In the genomic region with DNA sequence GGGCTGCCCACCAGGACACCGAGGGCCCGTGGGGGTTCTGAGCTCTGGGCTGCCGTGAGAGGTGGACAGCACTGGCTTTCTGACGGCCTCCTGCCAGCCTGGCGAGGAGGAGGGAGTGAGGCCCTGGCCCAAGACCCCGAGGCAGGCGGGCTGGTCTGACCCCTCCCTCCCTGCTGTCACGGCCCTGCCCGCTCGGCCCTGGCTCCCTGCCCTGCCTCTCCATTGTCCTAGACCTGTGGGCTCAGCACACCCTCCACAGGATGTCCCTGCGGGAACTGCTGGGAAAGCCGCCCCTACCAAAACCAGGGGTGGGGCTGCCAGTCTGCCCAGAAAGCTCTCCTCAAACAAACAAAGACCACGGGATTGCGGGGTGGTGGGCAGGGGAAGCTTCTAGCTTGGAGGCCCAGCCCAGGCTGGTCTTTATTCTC, we compare ENCODE assay signal across 19 cellular contexts. TPM values are rescaled to one million over a fixed set of nuclear protein-coding genes. Genes with fewer than 3 reads are reported as not detected.
DNase-seq lines count a peak whose midpoint lies in the region; ATAC-seq, FAIRE-seq and TF ChIP-seq lines count a peak whose summit lies in the region.
"Had no signal": no experiment of that assay in that cellular context is flagged by ENCODE, and none has a peak within 500 bp of the region (broad histone marks: within the 10 kb centered on the region; RNA-seq: fewer than 3 reads in every experiment).

No MANE protein-coding gene starts in this region.

- no peak for TF ChIP-seq POLR2A in breast epithelium (IDR thresholded peaks at IDR 0.05)

- H3K36me3 Mint-ChIP-seq in MCF 10A (ENCODE audit: insufficient read depth, unreplicated experiment) = no peaks in the 10 kb centered on the region
- H3K36me3 Mint-ChIP-seq: activated naive CD4-positive, alpha-beta T cell treated with anti-CD3 and anti-CD28 coated beads, Interleukin-2, amount 50 U/mL, for 72 hours had no signal

- H3K27me3 Mint-ChIP-seq in MCF 10A (ENCODE audit: insufficient read depth, unreplicated experiment) = no peaks in the 10 kb centered on the region

- H3K36me3 ChIP-seq in breast epithelium (no peaks in the 10 kb centered on the region), pancreas (no peaks in the 10 kb centered on the region), aorta (ENCODE audit: control insufficient read depth in 1 of 2, insufficient read depth in 2 of 2, low read length in 1 of 2) (no peaks in the 10 kb centered on the region)
- H3K36me3 ChIP-seq: tibial artery had no signal

- no peak for TF ChIP-seq CTCF in breast epithelium (IDR thresholded peaks at IDR 0.05)
- TF ChIP-seq CTCF in MCF 10A (IDR thresholded peaks at IDR 0.05; ENCODE audit: unreplicated experiment) = no peak
- no peak for TF ChIP-seq CTCF in pancreas (IDR thresholded peaks at IDR 0.05)

- peak; percentile 75 to 83 for DNase-seq in breast epithelium (ENCODE audit: low spot score in 2 of 2)
- DNase-seq in MCF 10A (ENCODE audit: unreplicated experiment) = no peak
- peak; percentile 81 to 91 (median 90) for DNase-seq in right cardiac atrium
- peak; percentile 49 to 83 (median 68) for DNase-seq in pancreas
- peak in 1 of 2 donors; percentile 56 for DNase-seq in aorta
- DNase-seq in NCI-H1417 treated with DMSO at 0.1 percent for 48 hours (lab: John Stamatoyannopoulos, UW) = no peak
- no peak for DNase-seq in NCI-H187 (lab: John Stamatoyannopoulos, UW)
- DNase-seq: cortex of kidney, NCI-H2227 treated with DMSO at 0.1 percent for 48 hours, T1000 had no signal

- no peak for FAIRE-seq in pancreas (lab: Jason Lieb, UNC)

- POLR2A ChIA-PET in MCF 10A (lab: Yijun Ruan, JAX) = interaction anchor here (1.9 kb wide), 1 partner anchor 35 kb away, joined by 4 read pairs; the partner anchor contains the start of gene MYBBP1A

- BruUV-seq in MCF 10A (replicated peaks; lab: Mats Ljungman, UMichigan) = no TSS peak

- H3K4me1 Mint-ChIP-seq in MCF 10A (ENCODE audit: insufficient read depth, unreplicated experiment) = peaks cover 12% of the 10 kb centered on the region

- peaks cover 8% of the 10 kb centered on the region for H3K9me3 Mint-ChIP-seq in MCF 10A (ENCODE audit: unreplicated experiment)
- H3K9me3 Mint-ChIP-seq: activated naive CD4-positive, alpha-beta T cell treated with anti-CD3 and anti-CD28 coated beads, Interleukin-2, amount 50 U/mL, for 72 hours had no signal

- H3K27me3 ChIP-seq in breast epithelium = no peaks in the 10 kb centered on the region
- no peaks in the 10 kb centered on the region for H3K27me3 ChIP-seq in right cardiac atrium (ENCODE audit: control insufficient read depth, insufficient read depth)
- H3K27me3 ChIP-seq in pancreas = no peaks in the 10 kb centered on the region
- H3K27me3 ChIP-seq in aorta (ENCODE audit: control insufficient read depth in 1 of 2, insufficient read depth in 2 of 2, low read length in 1 of 2) = no peaks in the 10 kb centered on the region
- H3K27me3 ChIP-seq: tibial artery had no signal

- no peak overlapping the region for H3K27ac Mint-ChIP-seq in MCF 10A (ENCODE audit: low read depth, unreplicated experiment)
- H3K27ac Mint-ChIP-seq: activated naive CD4-positive, alpha-beta T cell treated with anti-CD3 and anti-CD28 coated beads, Interleukin-2, amount 50 U/mL, for 72 hours had no signal

- intact Hi-C loops in breast epithelium (cut with DNase I; ENCODE audit: low total_unique reads) (no loop called here), MCF 10A (cut with micrococcal nuclease) (no loop called here), right cardiac atrium (cut with DNase I) (no loop called here), pancreas (cut with DNase I) (no loop called here), aorta (cut with DNase I) (no loop called here)

- H3K4me1 ChIP-seq in breast epithelium (peaks cover 0 to 29% of the 10 kb centered on the region in 2 donors), right cardiac atrium (ENCODE audit: control insufficient read depth, insufficient read depth, low read length) (peaks cover 2% of the 10 kb centered on the region), pancreas (peaks cover 15 to 44% (median 32%) of the 10 kb centered on the region in 3 donors), aorta (ENCODE audit: control insufficient read depth in 1 of 2, insufficient read depth in 2 of 2, low read length in 2 of 2) (no peaks in the 10 kb centered on the region)

- H3K4me3 Mint-ChIP-seq in MCF 10A (ENCODE audit: unreplicated experiment) = no peak overlapping the region

- 58% methylated on average over 14 of the region's 14 CpGs for WGBS in right cardiac atrium
- WGBS in pancreas, 2 donors = 59 to 68% methylated on average over 14 of the region's 14 CpGs
- WGBS in aorta, 2 donors = 77 to 80% methylated on average over 14 of the region's 14 CpGs

- no peaks in the 10 kb centered on the region for H3K9me3 ChIP-seq in breast epithelium
- H3K9me3 ChIP-seq in right cardiac atrium (ENCODE audit: control insufficient read depth, low read length) = no peaks in the 10 kb centered on the region
- H3K9me3 ChIP-seq in pancreas = no peaks in the 10 kb centered on the region
- H3K9me3 ChIP-seq in aorta (ENCODE audit: control insufficient read depth, low read length) = no peaks in the 10 kb centered on the region
- H3K9me3 ChIP-seq: tibial artery had no signal

- ATAC-seq in right cardiac atrium (peak; percentile 63 to 75), pancreas (peak in 3 of 4 donors; percentile 6 to 34 (median 8)), aorta (ENCODE audit: low FRiP score) (peak; percentile 67), GM18870 (IDR thresholded peaks at IDR 0.05; ENCODE audit: unreplicated experiment) (no peak)
- ATAC-seq: activated naive CD4-positive, alpha-beta T cell treated with anti-CD3 and anti-CD28 coated beads, Interleukin-2, amount 50 U/mL, for 72 hours had no signal

- CTCF ChIA-PET in MCF 10A (lab: Yijun Ruan, JAX) = interaction anchor here (0.5 to 1.2 kb wide), 4 partner anchors 11 to 660 kb away, joined by 3 read pairs; no protein-coding TSS in a partner anchor

- H3K4me3 ChIP-seq in breast epithelium (peak overlapping the region in 1 of 3 donors; percentile 25), right cardiac atrium (ENCODE audit: low read length) (no peak overlapping the region), pancreas (no peak overlapping the region), aorta (ENCODE audit: low read length in 2 of 2) (no peak overlapping the region)
- H3K4me3 ChIP-seq: tibial artery had no signal

- H3K27ac ChIP-seq in breast epithelium = peak overlapping the region; percentile 88 to 94
- H3K27ac ChIP-seq in right cardiac atrium (ENCODE audit: low read length) = peak overlapping the region; percentile 84
- H3K27ac ChIP-seq in pancreas = peak overlapping the region; percentile 33 to 87 (median 66)
- H3K27ac ChIP-seq in aorta (ENCODE audit: low read depth in 1 of 2, low read length in 2 of 2) = no peak overlapping the region
- H3K27ac ChIP-seq: HL-60 had no signal

RNA-seq across cellular contexts. Expression of gene SPNS2, which starts 20.7 kb away (rescaled TPM):
- total RNA-seq in breast epithelium (10 to 100 TPM in 2 of 3 donors, 1 to 10 TPM in 1; 5.3 to 14.1 (median 11.5) TPM), MCF 10A (2022) (not detected in 2 replicates), right cardiac atrium (10 to 100 TPM in 2 of 4 donors, 1 to 10 TPM in 2; 9.6 to 12.7 (median 10.3) TPM), pancreas (10 to 100 TPM in 5 of 6 donors, 1 to 10 TPM in 1; 7.6 to 27.5 (median 17.2) TPM), aorta (10 to 100 TPM; 31.3 to 56.2 TPM)
- polyA plus RNA-seq in right cardiac atrium (16.2 TPM), pancreas (10 to 100 TPM; 43.7 to 51.7 TPM), aorta (1 to 10 TPM; 2.3 to 3.1 TPM)
- total RNA-seq: RPMI7951 had no signal

RNA-seq across cellular contexts. Expression of gene MYBBP1A, which starts 35.8 kb away (rescaled TPM):
- total RNA-seq in breast epithelium = 10 to 100 TPM; 26.9 to 61.6 (median 50.1) TPM
- total RNA-seq in MCF 10A (2022) = 78.3 and 123 TPM in 2 replicates
- 10 to 100 TPM; 18.4 to 28.5 (median 23.1) TPM for total RNA-seq in right cardiac atrium
- polyA plus RNA-seq in right cardiac atrium = 15.9 TPM
- 10 to 100 TPM; 21.8 to 41.8 (median 30.6) TPM for total RNA-seq in pancreas
- polyA plus RNA-seq in pancreas = 10 to 100 TPM; 73.1 to 93.1 TPM
- total RNA-seq in aorta = 10 to 100 TPM; 35.2 to 36.6 TPM
- polyA plus RNA-seq in aorta = 10 to 100 TPM in 1 of 2 donors, 1 to 10 TPM in 1; 8.0 to 37.6 TPM

RNA-seq across cellular contexts. Expression of gene GGT6, which starts 41.0 kb away (rescaled TPM):
- total RNA-seq in breast epithelium (10 to 100 TPM in 2 of 3 donors, not detected in 1; 12.8 to 33.8 TPM), MCF 10A (2022) (not detected in 2 replicates), right cardiac atrium (not detected), pancreas (10 to 100 TPM; 20.7 to 34.4 (median 32.9) TPM), aorta (not detected)
- polyA plus RNA-seq in right cardiac atrium (not detected), pancreas (10 to 100 TPM; 27.0 to 36.1 TPM), aorta (1 to 10 TPM in 1 of 2 donors, not detected in 1; 3.5 TPM)
- total RNA-seq: A172; activated CD8-positive, alpha-beta memory T cell treated with anti-CD3 and anti-CD28 coated beads for 36 hours; activated naive CD4-positive, alpha-beta T cell treated with anti-CD3 and anti-CD28 coated beads, Interleukin-2, amount 50 U/mL, for 72 hours; glomerular endothelial cell; mesenteric fat pad; RPMI7951 had no signal

Comparison
In these comparisons a context has a peak if more than half of its experiments do, and no peak if none do; other contexts are left out.
1. DNase-seq: peak in breast epithelium (2 of 2), right cardiac atrium (3 of 3) and pancreas (6 of 6); none in MCF 10A (single experiment), NCI-H1417 treated with DMSO at 0.1 percent for 48 hours (single experiment) and NCI-H187 (0 of 2).
2. H3K27ac ChIP-seq: peak in breast epithelium (2 of 2), right cardiac atrium (single experiment) and pancreas (4 of 4); none in aorta (0 of 2).